Comparison of ENCODE assay signal across 21 cellular contexts in the genomic region with DNA sequence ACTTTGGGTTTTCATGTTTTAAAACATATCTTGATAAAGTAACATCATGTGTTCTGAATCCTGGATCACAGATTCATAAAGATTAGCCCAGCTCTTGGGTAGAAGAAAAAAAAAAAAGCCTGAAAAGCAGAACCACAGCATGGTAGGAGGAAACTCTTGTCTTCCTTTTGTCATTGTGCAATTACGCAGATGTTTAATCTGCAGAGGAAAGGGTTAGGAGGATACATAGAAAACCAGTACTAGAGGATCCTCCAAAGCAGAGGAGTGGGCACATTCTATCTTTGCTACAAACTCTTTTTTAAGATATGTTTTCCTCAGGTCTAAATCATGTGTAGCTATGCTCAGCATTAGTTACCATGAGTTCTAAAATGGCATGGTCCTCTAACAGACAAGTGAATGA.
"Had no signal": no experiment of that assay in that cellular context is flagged by ENCODE, and none has a peak within 500 bp of the region (broad histone marks: within the 10 kb centered on the region; RNA-seq: fewer than 3 reads in every experiment).

No MANE protein-coding gene starts in this region.

- H3K4me3 ChIP-seq: adrenal gland, breast epithelium, esophagus squamous epithelium, lower lobe of right lung, sigmoid colon, thoracic aorta, upper lobe of left lung had no signal

- H3K27me3 ChIP-seq: adrenal gland, breast epithelium, esophagus squamous epithelium, sigmoid colon, upper lobe of left lung had no signal

- H3K9me3 Mint-ChIP-seq: effector memory CD8-positive, alpha-beta T cell had no signal

- H3K4me1 ChIP-seq: adrenal gland, breast epithelium, esophagus squamous epithelium, lower lobe of right lung, sigmoid colon, upper lobe of left lung had no signal

- H3K36me3 ChIP-seq: adrenal gland, breast epithelium, lower lobe of right lung, sigmoid colon, thoracic aorta, upper lobe of left lung, WERI-Rb-1 had no signal

- H3K27ac ChIP-seq: adrenal gland, breast epithelium, esophagus squamous epithelium, lower lobe of right lung, sigmoid colon, thoracic aorta, upper lobe of left lung, WERI-Rb-1 had no signal

- DNase-seq: activated CD4-positive, alpha-beta T cell treated with anti-CD3 and anti-CD28 coated beads for 36 hours; activated CD4-positive, alpha-beta T cell treated with anti-CD3 and anti-CD28 coated beads, Interleukin-2, amount 50 U/mL, for 48 hours; activated gamma-delta T cell treated with Interleukin-2 at 50 U/mL for 16 hours; adrenal gland; cerebellar nuclear complex; dermis blood vessel endothelial cell; effector memory CD8-positive, alpha-beta T cell; esophagus squamous epithelium; lower lobe of right lung; midbrain; nephron progenitor cell; occipital lobe; posterior cingulate gyrus; sigmoid colon; stimulated activated CD4-positive, alpha-beta T cell treated with anti-CD3 and anti-CD28 coated beads, Interleukin-4, amount 100 ng/mL, for 24 hours; upper lobe of left lung; WERI-Rb-1 had no signal

- H3K9me3 ChIP-seq: adrenal gland, sigmoid colon, thoracic aorta, upper lobe of left lung had no signal

- H3K27ac Mint-ChIP-seq: activated CD4-positive, alpha-beta T cell treated with anti-CD3 and anti-CD28 coated beads for 36 hours; activated naive CD4-positive, alpha-beta T cell treated with anti-CD3 and anti-CD28 coated beads, Interleukin-2, amount 50 U/mL, for 72 hours; effector memory CD8-positive, alpha-beta T cell; nephron progenitor cell; stimulated activated memory B cell treated with anti-CD40 and anti-IgM and Interleukin-4, amounts not matched to agents 10 μg/mL and 1 μg/mL and 100 μg/mL, for 72 hours had no signal

- ATAC-seq: activated CD4-positive, alpha-beta T cell treated with anti-CD3 and anti-CD28 coated beads for 36 hours; activated naive CD4-positive, alpha-beta T cell treated with anti-CD3 and anti-CD28 coated beads, Interleukin-2, amount 50 U/mL, for 72 hours; effector memory CD8-positive, alpha-beta T cell; stimulated activated memory B cell treated with anti-CD40 and anti-IgM and Interleukin-4, amounts not matched to agents 10 μg/mL and 1 μg/mL and 100 μg/mL, for 72 hours had no signal

- H3K4me1 Mint-ChIP-seq: activated CD4-positive, alpha-beta T cell treated with anti-CD3 and anti-CD28 coated beads for 36 hours; nephron progenitor cell; stimulated activated memory B cell treated with anti-CD40 and anti-IgM and Interleukin-4, amounts not matched to agents 10 μg/mL and 1 μg/mL and 100 μg/mL, for 72 hours had no signal

- H3K4me3 Mint-ChIP-seq: activated CD4-positive, alpha-beta T cell treated with anti-CD3 and anti-CD28 coated beads for 36 hours; effector memory CD8-positive, alpha-beta T cell; nephron progenitor cell; stimulated activated memory B cell treated with anti-CD40 and anti-IgM and Interleukin-4, amounts not matched to agents 10 μg/mL and 1 μg/mL and 100 μg/mL, for 72 hours had no signal

- H3K27me3 Mint-ChIP-seq: activated CD4-positive, alpha-beta T cell treated with anti-CD3 and anti-CD28 coated beads for 36 hours; effector memory CD8-positive, alpha-beta T cell; stimulated activated memory B cell treated with anti-CD40 and anti-IgM and Interleukin-4, amounts not matched to agents 10 μg/mL and 1 μg/mL and 100 μg/mL, for 72 hours had no signal
